In genomic region chr17:40490289-40490853, GRCh38 we compare ENCODE assay signal across 8 cellular contexts. TPM values are rescaled to one million over a fixed set of nuclear protein-coding genes. Genes with fewer than 3 reads are reported as not detected.
DNase-seq lines count a peak whose midpoint lies in the region; ATAC-seq and TF ChIP-seq lines count a peak whose summit lies in the region.

No MANE protein-coding gene starts in this region.

- H4K20me1 ChIP-seq in SK-N-SH (ENCODE audit: insufficient read depth): no peaks in the 10 kb centered on the region

- H3K27ac Mint-ChIP-seq in stimulated activated naive CD8-positive, alpha-beta T cell treated with anti-CD3 and anti-CD28 coated beads, Interleukin-15, Interleukin-2, amounts not matched to agents 100 ng/mL and 50 ng/mL, for 24 hours: peak overlapping the region; percentile 41

- peak overlapping the region in 1 of 2 experiments; percentile 84; a peak in 2 of 4 replicates for H3K27ac ChIP-seq in SK-N-SH (ENCODE audit: low read depth in 2 of 2, low read length in 1 of 2)
- no peak overlapping the region for H3K27ac ChIP-seq in trophoblast cell (ENCODE audit: low read depth, low read length)

- no peak overlapping the region for H2BK120ac ChIP-seq in trophoblast cell (ENCODE audit: insufficient read depth, low read length, poor library complexity)

- no peaks in the 10 kb centered on the region for H3K79me2 ChIP-seq in SK-N-SH (ENCODE audit: insufficient read depth)
- H3K79me2 ChIP-seq in trophoblast cell (ENCODE audit: control insufficient read depth, insufficient read depth, low read length, poor library complexity): no peaks in the 10 kb centered on the region

- 0 out of 2 replicates have a peak overlapping the region, but pooled peaks have one; percentile 23 for H3K4me2 ChIP-seq in SK-N-SH
- no peak overlapping the region for H3K4me2 ChIP-seq in trophoblast cell (ENCODE audit: low read length)

- H2AFZ ChIP-seq in SK-N-SH (ENCODE audit: low read depth) (peak overlapping the region; percentile 76), trophoblast cell (ENCODE audit: insufficient read depth, low read length, poor library complexity) (no peak overlapping the region)

- H3K4me1 Mint-ChIP-seq in stimulated activated naive CD8-positive, alpha-beta T cell treated with anti-CD3 and anti-CD28 coated beads, Interleukin-15, Interleukin-2, amounts not matched to agents 100 ng/mL and 50 ng/mL, for 24 hours (ENCODE audit: low read depth): peaks cover 47% of the 10 kb centered on the region

- no peaks in the 10 kb centered on the region for H3K27me3 Mint-ChIP-seq in stimulated activated naive CD8-positive, alpha-beta T cell treated with anti-CD3 and anti-CD28 coated beads, Interleukin-15, Interleukin-2, amounts not matched to agents 100 ng/mL and 50 ng/mL, for 24 hours

- no peak overlapping the region for H2BK5ac ChIP-seq in trophoblast cell (ENCODE audit: low read depth, low read length, poor library complexity)

- peak overlapping the region; percentile 36 for H3K4me3 Mint-ChIP-seq in stimulated activated naive CD8-positive, alpha-beta T cell treated with anti-CD3 and anti-CD28 coated beads, Interleukin-15, Interleukin-2, amounts not matched to agents 100 ng/mL and 50 ng/mL, for 24 hours

- H3K9me3 Mint-ChIP-seq in stimulated activated naive CD8-positive, alpha-beta T cell treated with anti-CD3 and anti-CD28 coated beads, Interleukin-15, Interleukin-2, amounts not matched to agents 100 ng/mL and 50 ng/mL, for 24 hours: no peaks in the 10 kb centered on the region

- CTCF ChIA-PET in SK-N-SH (lab: Yijun Ruan, JAX): interaction anchor here (0.9 to 2.7 kb wide), 6 partner anchors 9 to 136 kb away, joined by 3 to 23 read pairs (median 8); no protein-coding TSS in a partner anchor

- no peak for ATAC-seq in stimulated activated naive CD8-positive, alpha-beta T cell treated with anti-CD3 and anti-CD28 coated beads, Interleukin-15, Interleukin-2, amounts not matched to agents 100 U/mL and 50 U/mL, for 24 hours
- ATAC-seq in HG03342 (IDR thresholded peaks at IDR 0.05; ENCODE audit: unreplicated experiment) (no peak), HG03159 (IDR thresholded peaks at IDR 0.05; ENCODE audit: unreplicated experiment) (no peak)

- no peak for DNase-seq in stimulated activated naive CD8-positive, alpha-beta T cell treated with anti-CD3 and anti-CD28 coated beads, Interleukin-15, Interleukin-2, amounts not matched to agents 100 U/mL and 50 U/mL, for 24 hours
- DNase-seq in SK-N-SH (peak; percentile 89), foreskin fibroblast (peak; percentile 69 to 85), trophoblast cell (no peak), NCI-H1930 (lab: John Stamatoyannopoulos, UW) (no peak)

- H3K79me1 ChIP-seq in trophoblast cell (ENCODE audit: low read length): peaks cover 5% of the 10 kb centered on the region

- peak in 1 of 2 experiments; percentile 62; a peak in 1 of 4 replicates for TF ChIP-seq EP300 in SK-N-SH (IDR thresholded peaks at IDR 0.05; ENCODE audit: borderline replicate concordance in 1 of 2, low read depth in 1 of 2, low read length in 1 of 2)

- H3K36me3 ChIP-seq in SK-N-SH (replicated peaks in 1 of 2; ENCODE audit: control insufficient read depth in 1 of 2, insufficient read depth in 2 of 2, low read length in 1 of 2) (no peaks in the 10 kb centered on the region), trophoblast cell (ENCODE audit: control insufficient read depth in 1 of 2, insufficient read depth in 2 of 2, low read length in 2 of 2) (no peaks in the 10 kb centered on the region)

- no peak for TF ChIP-seq CTCF in SK-N-SH (IDR thresholded peaks at IDR 0.05)
- no peak for TF ChIP-seq CTCF in foreskin fibroblast (IDR thresholded peaks at IDR 0.05; ENCODE audit: low read depth, low read length)

- peak; percentile 45 for TF ChIP-seq RAD21 in SK-N-SH (IDR thresholded peaks at IDR 0.05; ENCODE audit: low read length)

- H3K4me1 ChIP-seq in SK-N-SH (ENCODE audit: control insufficient read depth in 1 of 2, insufficient read depth in 2 of 2, low read depth in 1 of 2, low read length in 1 of 2) (peaks cover 24 to 34% of the 10 kb centered on the region in 2 experiments), trophoblast cell (ENCODE audit: control insufficient read depth in 1 of 2, insufficient read depth in 2 of 2, low read length in 2 of 2) (peaks cover 21 to 26% of the 10 kb centered on the region in 2 experiments)

- H3F3A ChIP-seq in SK-N-SH (replicated peaks; ENCODE audit: insufficient read depth): peaks cover 25% of the 10 kb centered on the region

- H3K23ac ChIP-seq in trophoblast cell (ENCODE audit: low read length): no peak overlapping the region

- H3K9me3 ChIP-seq in SK-N-SH (no peaks in the 10 kb centered on the region), trophoblast cell (ENCODE audit: insufficient read depth, low read depth, low read length) (peaks cover 4% of the 10 kb centered on the region)

- no peak overlapping the region for H4K91ac ChIP-seq in trophoblast cell (ENCODE audit: low read depth, low read length)

- no peaks in the 10 kb centered on the region for H3K9me2 ChIP-seq in SK-N-SH

- POLR2A ChIA-PET in SK-N-SH (lab: Yijun Ruan, JAX): interaction anchor here (0.5 to 1.5 kb wide), 6 partner anchors 9 to 57 kb away, joined by 3 to 11 read pairs (median 4); no protein-coding TSS in a partner anchor

- H4K8ac ChIP-seq in trophoblast cell (ENCODE audit: low read depth, low read length): no peak overlapping the region

- H2AK5ac ChIP-seq in trophoblast cell (ENCODE audit: low read length): no peak overlapping the region

- H3K18ac ChIP-seq in trophoblast cell (ENCODE audit: low read length): no peak overlapping the region

- 40% methylated on average over 3 of the region's 5 CpGs for WGBS in SK-N-SH (ENCODE audit: low lambda C conversion rate)
- no CpG with 5 or more reads among the region's 5 CpGs for WGBS in trophoblast cell (ENCODE audit: extremely low coverage, insufficient coverage, insufficient read length)

- H2BK12ac ChIP-seq in trophoblast cell (ENCODE audit: low read length): peak overlapping the region; percentile 12

- H4K12ac ChIP-seq in trophoblast cell (ENCODE audit: low read depth, low read length): no peak overlapping the region

- H3K36me3 Mint-ChIP-seq in stimulated activated naive CD8-positive, alpha-beta T cell treated with anti-CD3 and anti-CD28 coated beads, Interleukin-15, Interleukin-2, amounts not matched to agents 100 ng/mL and 50 ng/mL, for 24 hours (ENCODE audit: low read depth): no peaks in the 10 kb centered on the region

- no peak overlapping the region for H3K14ac ChIP-seq in trophoblast cell (ENCODE audit: low read length)

- no peak overlapping the region for H3K9ac ChIP-seq in SK-N-SH
- H3K9ac ChIP-seq in trophoblast cell (ENCODE audit: low read length): no peak overlapping the region

- H3K4me3 ChIP-seq in SK-N-SH (ENCODE audit: low read depth in 2 of 2, low read length in 1 of 2) (no peak overlapping the region), foreskin fibroblast (ENCODE audit: low read depth in 1 of 2, low read length in 2 of 2) (no peak overlapping the region), trophoblast cell (ENCODE audit: low read depth, low read length) (no peak overlapping the region)

- H3K4ac ChIP-seq in trophoblast cell (ENCODE audit: low read depth, low read length): no peak overlapping the region

- H3K27me3 ChIP-seq in SK-N-SH (ENCODE audit: insufficient read depth): no peaks in the 10 kb centered on the region
- no peaks in the 10 kb centered on the region for H3K27me3 ChIP-seq in trophoblast cell (ENCODE audit: insufficient read depth, low read length)

TF ChIP-seq in SK-N-SH, 30 proteins besides CTCF, POLR2A, EP300 and RAD21 (continues in another document):
- peak; percentile 71 for TF ChIP-seq TCF12 (IDR thresholded peaks at IDR 0.05)
- peak; percentile 92 for TF ChIP-seq CHD2 (IDR thresholded peaks at IDR 0.05; ENCODE audit: low read length, partially characterized antibody)
- peak; percentile 69; the same call in 1 of the 2 replicates for TF ChIP-seq RCOR1 (IDR thresholded peaks at IDR 0.05; ENCODE audit: low read length)
- no peak for TF ChIP-seq FOXM1 (IDR thresholded peaks at IDR 0.05; ENCODE audit: low read depth)
- TF ChIP-seq GABPA (IDR thresholded peaks at IDR 0.05; ENCODE audit: low read depth): no peak
- peak; percentile 64; the same call in 1 of the 2 replicates for TF ChIP-seq TAF1 (IDR thresholded peaks at IDR 0.05; ENCODE audit: borderline replicate concordance, low read depth, low read length)
- TF ChIP-seq REST (IDR thresholded peaks at IDR 0.05; ENCODE audit: low read depth, low read length): peak; percentile 21; the same call in 1 of the 2 replicates
- TF ChIP-seq MXI1 (IDR thresholded peaks at IDR 0.05; ENCODE audit: low read depth, low read length): peak; percentile 64

RNA-seq across cellular contexts. Expression of gene TNS4, which starts 11.1 kb away (rescaled TPM):
- not detected in 2 replicates for polyA plus RNA-seq in SK-N-SH (2012; rRNA removed)
- 0.01 TPM in 1 of 2 replicates, not detected in the other for polyA plus RNA-seq in SK-N-SH (2012; cell fraction: cytosol; rRNA removed)
- polyA plus RNA-seq in SK-N-SH (2012; cell fraction: nucleus; rRNA removed): 0.02 TPM in 1 of 2 replicates, not detected in the other
- 0.79 and 1.1 TPM in 2 replicates for polyA plus RNA-seq in trophoblast cell (2013)

RNA-seq across cellular contexts. Expression of gene IGFBP4, which starts 47.1 kb away (rescaled TPM):
- 101 and 128 TPM in 2 replicates for polyA plus RNA-seq in SK-N-SH (2012; rRNA removed)
- polyA plus RNA-seq in SK-N-SH (2012; cell fraction: cytosol; rRNA removed): 92.5 and 132 TPM in 2 replicates
- polyA plus RNA-seq in SK-N-SH (2012; cell fraction: nucleus; rRNA removed): 60.9 and 69.1 TPM in 2 replicates
- 68.1 and 68.9 TPM in 2 replicates for polyA plus RNA-seq in trophoblast cell (2013)

Comparison
In these comparisons a context has a peak if more than half of its experiments do, and no peak if none do; other contexts are left out.
1. DNase-seq: peak in SK-N-SH (single experiment) and foreskin fibroblast (2 of 2); none in stimulated activated naive CD8-positive, alpha-beta T cell treated with anti-CD3 and anti-CD28 coated beads, Interleukin-15, Interleukin-2, amounts not matched to agents 100 U/mL and 50 U/mL, for 24 hours (single experiment), trophoblast cell (0 of 2) and NCI-H1930 (0 of 2).